15 cellular contexts compared by ENCODE assay signal in the genomic region with DNA sequence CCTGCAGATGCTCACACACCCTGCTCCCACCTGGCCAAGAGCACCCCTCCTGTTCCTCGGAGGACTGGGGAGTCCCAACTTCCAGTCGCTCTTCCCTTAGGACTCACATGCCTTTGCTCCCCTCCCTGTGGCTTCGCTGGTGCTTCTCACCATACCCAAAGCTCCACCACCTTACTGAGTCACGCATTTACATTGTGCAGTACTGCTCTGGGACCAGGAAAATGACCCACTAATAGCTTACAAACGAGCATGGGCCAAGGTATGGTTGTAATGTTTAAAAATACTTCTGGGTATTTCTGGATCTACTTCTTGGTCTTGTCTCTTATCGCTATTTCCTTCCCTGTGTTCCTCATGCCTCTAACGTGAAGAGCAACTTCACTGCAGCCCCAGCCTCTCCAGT.
"Had no signal": no experiment of that assay in that cellular context is flagged by ENCODE, and none has a peak within 500 bp of the region (broad histone marks: within the 10 kb centered on the region; RNA-seq: fewer than 3 reads in every experiment).

No MANE protein-coding gene starts in this region.

- H3K27ac ChIP-seq: adrenal gland, stomach, upper lobe of left lung had no signal

- DNase-seq: activated CD4-positive, alpha-beta T cell treated with anti-CD3 and anti-CD28 coated beads, Interleukin-2, amount 50 U/mL, for 4 hours; activated gamma-delta T cell treated with Interleukin-2 at 50 U/mL for 16 hours; adrenal gland; caudate nucleus; kidney glomerular epithelial cell; occipital lobe; right cardiac atrium; small intestine; stimulated activated CD4-positive, alpha-beta T cell treated with anti-CD3 and anti-CD28 coated beads, Interleukin-15, amount 100 ng/mL, for 24 hours; stimulated activated CD4-positive, alpha-beta T cell treated with anti-CD3 and anti-CD28 coated beads, Interleukin-2, amount 100 ng/mL, for 48 hours; stomach; T-helper 2 cell; upper lobe of left lung had no signal

- H3K27me3 ChIP-seq: adrenal gland, stomach, upper lobe of left lung had no signal

- H3K27ac Mint-ChIP-seq: activated naive CD4-positive, alpha-beta T cell treated with anti-CD3 and anti-CD28 coated beads, Interleukin-2, amount 50 U/mL, for 72 hours; nephron had no signal

- H3K9me3 ChIP-seq: adrenal gland, stomach, upper lobe of left lung had no signal

- H3K36me3 ChIP-seq: adrenal gland had no signal

- H3K4me3 Mint-ChIP-seq: nephron had no signal

- H3K4me3 ChIP-seq: adrenal gland, stomach, upper lobe of left lung had no signal

- ATAC-seq: activated naive CD4-positive, alpha-beta T cell treated with anti-CD3 and anti-CD28 coated beads, Interleukin-2, amount 50 U/mL, for 72 hours had no signal

- H3K9me3 Mint-ChIP-seq: activated naive CD4-positive, alpha-beta T cell treated with anti-CD3 and anti-CD28 coated beads, Interleukin-2, amount 50 U/mL, for 72 hours; nephron had no signal
